Comparison of ENCODE assay signal across 1 cellular context in the genomic region with DNA sequence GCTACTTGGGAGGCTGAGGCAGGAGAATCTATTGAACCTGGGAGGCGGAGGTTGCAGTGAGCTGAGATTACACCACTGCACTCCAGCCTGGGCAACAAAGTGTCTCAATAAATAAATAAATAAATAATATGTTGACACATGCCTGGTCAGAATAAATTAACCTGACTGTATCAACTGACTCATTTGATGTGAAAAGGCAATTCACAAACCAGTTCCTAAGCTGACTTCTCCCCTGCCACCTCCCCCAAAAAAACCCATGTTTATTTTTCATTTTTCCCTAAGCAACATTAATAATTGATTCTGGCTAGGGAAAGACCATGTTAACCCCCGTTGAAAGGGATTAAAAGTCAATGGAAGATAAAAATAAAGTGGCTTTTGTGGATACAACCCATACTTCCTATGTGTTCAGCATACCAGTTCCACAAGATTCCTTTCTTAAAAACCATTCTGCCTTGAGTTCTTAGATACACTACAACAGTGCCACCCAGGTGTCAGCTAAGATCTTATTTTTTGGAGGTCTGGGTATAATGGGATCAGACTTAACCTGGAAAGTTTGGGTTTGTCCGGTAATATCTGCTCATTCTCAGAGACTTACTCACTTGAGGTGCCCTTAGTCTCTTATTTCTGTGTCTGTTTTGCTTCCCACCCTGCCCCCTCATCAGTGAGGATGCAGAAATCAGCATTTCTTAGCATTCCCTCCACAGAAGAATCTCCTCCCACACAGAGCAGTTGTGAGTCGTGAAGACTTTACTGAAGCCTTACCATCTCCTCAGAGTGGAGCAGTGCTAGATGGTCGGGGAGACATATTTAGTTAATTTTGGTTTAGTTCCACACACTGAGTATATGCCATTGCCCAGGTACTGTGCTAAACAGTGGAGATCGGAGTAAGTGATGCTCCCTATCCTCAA.
TF ChIP-seq lines count a peak whose summit lies in the region.

No MANE protein-coding gene starts in this region.

TF ChIP-seq in GM23338, 12 proteins besides CTCF, POLR2A, EP300 and RAD21 (continued from another document):
- TF ChIP-seq, protein P1, sequence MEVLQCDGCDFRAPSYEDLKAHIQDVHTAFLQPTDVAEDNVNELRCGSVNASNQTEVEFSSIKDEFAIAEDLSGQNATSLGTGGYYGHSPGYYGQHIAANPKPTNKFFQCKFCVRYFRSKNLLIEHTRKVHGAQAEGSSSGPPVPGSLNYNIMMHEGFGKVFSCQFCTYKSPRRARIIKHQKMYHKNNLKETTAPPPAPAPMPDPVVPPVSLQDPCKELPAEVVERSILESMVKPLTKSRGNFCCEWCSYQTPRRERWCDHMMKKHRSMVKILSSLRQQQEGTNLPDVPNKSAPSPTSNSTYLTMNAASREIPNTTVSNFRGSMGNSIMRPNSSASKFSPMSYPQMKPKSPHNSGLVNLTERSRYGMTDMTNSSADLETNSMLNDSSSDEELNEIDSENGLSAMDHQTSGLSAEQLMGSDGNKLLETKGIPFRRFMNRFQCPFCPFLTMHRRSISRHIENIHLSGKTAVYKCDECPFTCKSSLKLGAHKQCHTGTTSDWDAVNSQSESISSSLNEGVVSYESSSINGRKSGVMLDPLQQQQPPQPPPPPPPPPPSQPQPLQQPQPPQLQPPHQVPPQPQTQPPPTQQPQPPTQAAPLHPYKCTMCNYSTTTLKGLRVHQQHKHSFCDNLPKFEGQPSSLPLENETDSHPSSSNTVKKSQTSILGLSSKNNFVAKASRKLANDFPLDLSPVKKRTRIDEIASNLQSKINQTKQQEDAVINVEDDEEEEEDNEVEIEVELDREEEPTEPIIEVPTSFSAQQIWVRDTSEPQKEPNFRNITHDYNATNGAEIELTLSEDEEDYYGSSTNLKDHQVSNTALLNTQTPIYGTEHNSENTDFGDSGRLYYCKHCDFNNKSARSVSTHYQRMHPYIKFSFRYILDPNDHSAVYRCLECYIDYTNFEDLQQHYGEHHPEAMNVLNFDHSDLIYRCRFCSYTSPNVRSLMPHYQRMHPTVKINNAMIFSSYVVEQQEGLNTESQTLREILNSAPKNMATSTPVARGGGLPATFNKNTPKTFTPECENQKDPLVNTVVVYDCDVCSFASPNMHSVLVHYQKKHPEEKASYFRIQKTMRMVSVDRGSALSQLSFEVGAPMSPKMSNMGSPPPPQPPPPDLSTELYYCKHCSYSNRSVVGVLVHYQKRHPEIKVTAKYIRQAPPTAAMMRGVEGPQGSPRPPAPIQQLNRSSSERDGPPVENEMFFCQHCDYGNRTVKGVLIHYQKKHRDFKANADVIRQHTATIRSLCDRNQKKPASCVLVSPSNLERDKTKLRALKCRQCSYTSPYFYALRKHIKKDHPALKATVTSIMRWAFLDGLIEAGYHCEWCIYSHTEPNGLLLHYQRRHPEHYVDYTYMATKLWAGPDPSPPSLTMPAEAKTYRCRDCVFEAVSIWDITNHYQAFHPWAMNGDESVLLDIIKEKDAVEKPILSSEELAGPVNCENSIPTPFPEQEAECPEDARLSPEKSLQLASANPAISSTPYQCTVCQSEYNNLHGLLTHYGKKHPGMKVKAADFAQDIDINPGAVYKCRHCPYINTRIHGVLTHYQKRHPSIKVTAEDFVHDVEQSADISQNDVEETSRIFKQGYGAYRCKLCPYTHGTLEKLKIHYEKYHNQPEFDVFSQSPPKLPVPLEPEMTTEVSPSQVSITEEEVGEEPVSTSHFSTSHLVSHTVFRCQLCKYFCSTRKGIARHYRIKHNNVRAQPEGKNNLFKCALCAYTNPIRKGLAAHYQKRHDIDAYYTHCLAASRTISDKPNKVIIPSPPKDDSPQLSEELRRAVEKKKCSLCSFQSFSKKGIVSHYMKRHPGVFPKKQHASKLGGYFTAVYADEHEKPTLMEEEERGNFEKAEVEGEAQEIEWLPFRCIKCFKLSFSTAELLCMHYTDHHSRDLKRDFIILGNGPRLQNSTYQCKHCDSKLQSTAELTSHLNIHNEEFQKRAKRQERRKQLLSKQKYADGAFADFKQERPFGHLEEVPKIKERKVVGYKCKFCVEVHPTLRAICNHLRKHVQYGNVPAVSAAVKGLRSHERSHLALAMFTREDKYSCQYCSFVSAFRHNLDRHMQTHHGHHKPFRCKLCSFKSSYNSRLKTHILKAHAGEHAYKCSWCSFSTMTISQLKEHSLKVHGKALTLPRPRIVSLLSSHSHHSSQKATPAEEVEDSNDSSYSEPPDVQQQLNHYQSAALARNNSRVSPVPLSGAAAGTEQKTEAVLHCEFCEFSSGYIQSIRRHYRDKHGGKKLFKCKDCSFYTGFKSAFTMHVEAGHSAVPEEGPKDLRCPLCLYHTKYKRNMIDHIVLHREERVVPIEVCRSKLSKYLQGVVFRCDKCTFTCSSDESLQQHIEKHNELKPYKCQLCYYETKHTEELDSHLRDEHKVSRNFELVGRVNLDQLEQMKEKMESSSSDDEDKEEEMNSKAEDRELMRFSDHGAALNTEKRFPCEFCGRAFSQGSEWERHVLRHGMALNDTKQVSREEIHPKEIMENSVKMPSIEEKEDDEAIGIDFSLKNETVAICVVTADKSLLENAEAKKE (CRISPR knock-in tag; IDR thresholded peaks at IDR 0.05), result no peak
- TF ChIP-seq EZH2phosphoT487 (IDR thresholded peaks at IDR 0.05; ENCODE audit: unreplicated experiment) (no peak), ZNF331 (CRISPR knock-in tag; IDR thresholded peaks at IDR 0.05; ENCODE audit: low read depth) (no peak), POLR2AphosphoS5 (IDR thresholded peaks at IDR 0.05; ENCODE audit: low read depth) (no peak)
TF ChIP-seq in GM23338: peak in this region for 0.
